In genomic region chr19:4866595-4867424, GRCh38 we compare ENCODE assay signal across 9 cellular contexts. TPM values are rescaled to one million over a fixed set of nuclear protein-coding genes. Genes with fewer than 3 reads are reported as not detected.
DNase-seq lines count a peak whose midpoint lies in the region; ATAC-seq and TF ChIP-seq lines count a peak whose summit lies in the region.
"Had no signal": no experiment of that assay in that cellular context is flagged by ENCODE, and none has a peak within 500 bp of the region (broad histone marks: within the 10 kb centered on the region; RNA-seq: fewer than 3 reads in every experiment).

No MANE protein-coding gene starts in this region.

- H3K27ac Mint-ChIP-seq in neural progenitor cell: peak overlapping the region; percentile 42

- peaks cover 5% of the 10 kb centered on the region for H3F3A ChIP-seq in neural progenitor cell (ENCODE audit: low read depth)

- H3K9ac ChIP-seq in DND-41 (ENCODE audit: low read depth, low read length) (peak overlapping the region; percentile 60), neural progenitor cell (peak overlapping the region; percentile 69)

- H3K27me3 ChIP-seq in DND-41 (ENCODE audit: insufficient read depth, low read length, poor library complexity) (no peaks in the 10 kb centered on the region), neural progenitor cell (no peaks in the 10 kb centered on the region), uterus (no peaks in the 10 kb centered on the region)

- H3K36me3 ChIP-seq in DND-41 (ENCODE audit: insufficient read depth, low read length) (peaks cover 5% of the 10 kb centered on the region; the same call in 1 of the 2 replicates), neural progenitor cell (no peaks in the 10 kb centered on the region), uterus (no peaks in the 10 kb centered on the region)

- no peaks in the 10 kb centered on the region for H3K36me3 Mint-ChIP-seq in neural progenitor cell

- peak; percentile 51 for ATAC-seq in DND-41 (ENCODE audit: insufficient read depth, low read depth)
- no peak for ATAC-seq in HG02885 (IDR thresholded peaks at IDR 0.05; ENCODE audit: poor library complexity, unreplicated experiment)

- peak overlapping the region; percentile 49 to 91 for H3K4me3 ChIP-seq in DND-41 (ENCODE audit: low read depth in 1 of 2, low read length in 2 of 2)
- peak overlapping the region; percentile 97 for H3K4me3 ChIP-seq in neural progenitor cell
- H3K4me3 ChIP-seq in uterus: peak overlapping the region; percentile 73

- H3K4me3 Mint-ChIP-seq in neural progenitor cell: peak overlapping the region; percentile 88

- peak overlapping the region; percentile 60 for H3K27ac ChIP-seq in DND-41 (ENCODE audit: low read length)
- H3K27ac ChIP-seq in neural progenitor cell: no peak overlapping the region
- peak overlapping the region; percentile 69 to 82 for H3K27ac ChIP-seq in uterus

- H3K79me2 ChIP-seq in DND-41 (ENCODE audit: insufficient read depth, low read length) (peaks cover 16% of the 10 kb centered on the region), neural progenitor cell (ENCODE audit: low read depth) (peaks cover 45% of the 10 kb centered on the region)

- peaks cover 14% of the 10 kb centered on the region for H3K4me1 Mint-ChIP-seq in neural progenitor cell

- intact Hi-C loops in uterus (cut with DNase I; ENCODE audit: low total_unique reads): no loop called here

- H3K9me3 ChIP-seq in DND-41 (ENCODE audit: insufficient read depth, low read length, severe bottlenecking) (no peaks in the 10 kb centered on the region), neural progenitor cell (ENCODE audit: low read depth) (no peaks in the 10 kb centered on the region), uterus (no peaks in the 10 kb centered on the region)

- H4K20me1 ChIP-seq in DND-41 (ENCODE audit: insufficient read depth, low read length) (0 out of 2 replicates have a peak, but pooled peaks cover 4% of the 10 kb centered on the region), neural progenitor cell (ENCODE audit: low read depth) (peaks cover 33% of the 10 kb centered on the region)

- TF ChIP-seq CTCF in DND-41 (IDR thresholded peaks at IDR 0.05; ENCODE audit: borderline replicate concordance, extremely low read depth, low read length, poor library complexity, severe bottlenecking) (no peak), neural progenitor cell (IDR thresholded peaks at IDR 0.05) (no peak), uterus (IDR thresholded peaks at IDR 0.05) (peak in 1 of 4 experiments; percentile 5)

- H3K4me1 ChIP-seq in DND-41 (ENCODE audit: insufficient read depth, low read length): peaks cover 17% of the 10 kb centered on the region
- H3K4me1 ChIP-seq in neural progenitor cell: no peaks in the 10 kb centered on the region
- no peaks in the 10 kb centered on the region for H3K4me1 ChIP-seq in uterus

- H2AFZ ChIP-seq in DND-41 (ENCODE audit: low read depth, low read length) (peak overlapping the region; percentile 41), neural progenitor cell (replicated peaks) (peak overlapping the region; percentile 73)

- DNase-seq in DND-41: peak; percentile 83
- DNase-seq in NCI-H2227 treated with DMSO at 0.1 percent for 48 hours (lab: John Stamatoyannopoulos, UW): peak; percentile 2
- peak; percentile 13 for DNase-seq in activated T-helper 1 cell treated with Interleukin-2 at 50 U/mL for 16 hours (ENCODE audit: low read depth)
- peak; percentile 49 for DNase-seq in fibroblast of peridontal ligament (ENCODE audit: extremely low read depth)
- DNase-seq in neural progenitor cell (ENCODE audit: low spot score): peak; percentile 80
- DNase-seq in uterus: peak; percentile 57 to 61
- no peak for DNase-seq in DMS53 treated with DMSO at 0.1 percent for 48 hours (lab: John Stamatoyannopoulos, UW; ENCODE audit: unreplicated experiment)

- no peak for TF ChIP-seq POLR2A in uterus (IDR thresholded peaks at IDR 0.05)

- H3K27me3 Mint-ChIP-seq in neural progenitor cell (ENCODE audit: insufficient read depth, low read depth): peaks cover 10% of the 10 kb centered on the region

- no peaks in the 10 kb centered on the region for H3K9me3 Mint-ChIP-seq in neural progenitor cell

- peak overlapping the region; percentile 99 for H3K4me2 ChIP-seq in DND-41 (ENCODE audit: insufficient read depth, low read length)
- H3K4me2 ChIP-seq in neural progenitor cell: peak overlapping the region; percentile 85

RNA-seq across cellular contexts. Expression of gene PLIN3, which starts 0.7 kb away (rescaled TPM):
- 49.7 and 108 TPM in 2 replicates for total RNA-seq in neural progenitor cell (ENCODE audit: low replicate concordance)
- total RNA-seq in uterus: 10 to 100 TPM; 18.7 to 60.8 (median 27.9) TPM

RNA-seq across cellular contexts. Expression of gene TICAM1, which starts 35.3 kb away (rescaled TPM):
- total RNA-seq in neural progenitor cell (ENCODE audit: low replicate concordance) (0.37 TPM in 1 of 2 replicates, not detected in the other), uterus (10 to 100 TPM in 1 of 4 donors, 1 to 10 TPM in 2, under 1 TPM in 1; under 0.01 to 13.0 (median 2.3) TPM)

RNA-seq across cellular contexts. Expression of gene ARRDC5, which starts 35.9 kb away (rescaled TPM):
- total RNA-seq in neural progenitor cell (ENCODE audit: low replicate concordance): not detected in 2 replicates
- total RNA-seq in uterus: under 1 TPM in 2 of 4 donors, not detected in 2; 0.26 to 0.70 TPM
- total RNA-seq: NCI-H460 had no signal

RNA-seq across cellular contexts. Expression of gene UHRF1, which starts 42.5 kb away (rescaled TPM):
- total RNA-seq in neural progenitor cell (ENCODE audit: low replicate concordance) (34.1 and 74.7 TPM in 2 replicates), uterus (10 to 100 TPM in 1 of 4 donors, under 1 TPM in 2, not detected in 1; 0.46 to 21.8 (median 0.77) TPM)
